ENCODE assay signal across 15 cellular contexts in the genomic region with DNA sequence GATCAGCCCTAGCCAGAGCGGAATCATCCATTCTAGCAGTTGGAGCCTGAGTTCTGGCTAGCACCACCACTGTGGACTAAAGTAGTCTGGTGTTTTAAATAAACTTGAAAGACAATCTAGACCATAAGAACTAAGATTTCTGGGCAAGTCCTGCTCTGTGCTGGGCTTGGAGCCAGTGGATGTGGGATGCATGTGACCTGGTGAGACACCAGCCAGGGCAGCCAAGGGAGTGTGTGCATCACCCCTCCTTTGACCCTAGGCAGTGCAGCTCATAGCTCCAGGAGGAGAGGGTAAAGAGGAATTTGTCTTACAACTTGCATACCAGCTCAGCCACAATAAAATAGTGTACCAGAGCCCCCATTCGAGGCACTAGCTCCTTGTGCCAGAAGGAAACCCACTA. TPM values are rescaled to one million over a fixed set of nuclear protein-coding genes. Genes with fewer than 3 reads are reported as not detected.
DNase-seq lines count a peak whose midpoint lies in the region; TF ChIP-seq lines count a peak whose summit lies in the region.
"Had no signal": no experiment of that assay in that cellular context is flagged by ENCODE, and none has a peak within 500 bp of the region (broad histone marks: within the 10 kb centered on the region; RNA-seq: fewer than 3 reads in every experiment).

No MANE protein-coding gene starts in this region.

- H3K27me3 Mint-ChIP-seq in activated naive CD4-positive, alpha-beta T cell treated with anti-CD3 and anti-CD28 coated beads for 36 hours (ENCODE audit: low read depth), result peaks cover 19% of the 10 kb centered on the region

- peak overlapping the region; percentile 41 for H3K4me2 ChIP-seq in skeletal muscle satellite cell (ENCODE audit: low read length)

- H3K4me3 Mint-ChIP-seq in activated naive CD4-positive, alpha-beta T cell treated with anti-CD3 and anti-CD28 coated beads for 36 hours, result no peak overlapping the region
- H3K4me3 Mint-ChIP-seq: activated CD4-positive, alpha-beta memory T cell treated with anti-CD3 and anti-CD28 coated beads for 36 hours had no signal

- CTCF ChIA-PET in activated naive CD4-positive, alpha-beta T cell treated with anti-CD3 and anti-CD28 coated beads for 36 hours (lab: Charles Lee), result no interaction called here

- peak overlapping the region; percentile 25 for H3K4me3 ChIP-seq in adipocyte (ENCODE audit: low read length)
- no peak overlapping the region for H3K4me3 ChIP-seq in foreskin fibroblast (ENCODE audit: low read depth in 1 of 2, low read length in 2 of 2)
- no peak overlapping the region for H3K4me3 ChIP-seq in skeletal muscle satellite cell (ENCODE audit: low read length)
- H3K4me3 ChIP-seq: lower lobe of right lung, pancreas, stomach had no signal

- intact Hi-C loops in activated naive CD4-positive, alpha-beta T cell treated with anti-CD3 and anti-CD28 coated beads for 36 hours (cut with micrococcal nuclease), result loop anchor here (10.0 kb wide), 1 partner anchor 329 kb away; no protein-coding TSS in a partner anchor

- H3K36me3 ChIP-seq in adipocyte (ENCODE audit: control insufficient read depth, insufficient read depth, low read length, severe bottlenecking), result no peaks in the 10 kb centered on the region
- H3K36me3 ChIP-seq in skeletal muscle satellite cell (ENCODE audit: insufficient read depth, low read length), result peaks cover 30% of the 10 kb centered on the region
- H3K36me3 ChIP-seq: lower lobe of right lung, pancreas, stomach had no signal

- peaks cover 19% of the 10 kb centered on the region for H3K4me1 ChIP-seq in adipocyte (ENCODE audit: control insufficient read depth, insufficient read depth, low read length)
- H3K4me1 ChIP-seq in skeletal muscle satellite cell (ENCODE audit: control insufficient read depth, insufficient read depth, low read length), result peaks cover 25% of the 10 kb centered on the region
- H3K4me1 ChIP-seq: lower lobe of right lung, pancreas, stomach had no signal

- no peaks in the 10 kb centered on the region for H3K4me1 Mint-ChIP-seq in activated naive CD4-positive, alpha-beta T cell treated with anti-CD3 and anti-CD28 coated beads for 36 hours (ENCODE audit: low read depth)

- no peaks in the 10 kb centered on the region for H3K27me3 ChIP-seq in adipocyte (replicated peaks; ENCODE audit: control insufficient read depth, insufficient read depth, low read length)
- no peaks in the 10 kb centered on the region for H3K27me3 ChIP-seq in skeletal muscle satellite cell (ENCODE audit: control insufficient read depth, insufficient read depth, low read length)
- H3K27me3 ChIP-seq: pancreas, stomach had no signal

- H3K9me3 Mint-ChIP-seq in activated naive CD4-positive, alpha-beta T cell treated with anti-CD3 and anti-CD28 coated beads for 36 hours, result no peaks in the 10 kb centered on the region
- H3K9me3 Mint-ChIP-seq: activated CD4-positive, alpha-beta memory T cell treated with anti-CD3 and anti-CD28 coated beads for 36 hours had no signal

- H3K27ac Mint-ChIP-seq in activated naive CD4-positive, alpha-beta T cell treated with anti-CD3 and anti-CD28 coated beads for 36 hours, result no peak overlapping the region
- H3K27ac Mint-ChIP-seq: activated CD4-positive, alpha-beta memory T cell treated with anti-CD3 and anti-CD28 coated beads for 36 hours had no signal

- no peak for TF ChIP-seq CTCF in foreskin fibroblast (IDR thresholded peaks at IDR 0.05; ENCODE audit: low read depth, low read length)

- H3K9ac ChIP-seq in adipocyte (ENCODE audit: low read length), result no peak overlapping the region
- H3K9ac ChIP-seq in skeletal muscle satellite cell (ENCODE audit: low read depth, low read length), result no peak overlapping the region

- peak; percentile 65 for DNase-seq in GM03348 (ENCODE audit: low spot score)
- DNase-seq in adipocyte (ENCODE audit: low read depth), result peak; percentile 57
- peak; percentile 96 to 97 for DNase-seq in foreskin fibroblast
- no peak for DNase-seq in activated naive CD4-positive, alpha-beta T cell treated with anti-CD3 and anti-CD28 coated beads for 36 hours
- no peak for DNase-seq in inferior parietal cortex (ENCODE audit: extremely low spot score)
- no peak for DNase-seq in UCSD-AML1 (lab: John Stamatoyannopoulos, UW; ENCODE audit: unreplicated experiment)
- DNase-seq in stimulated activated naive CD4-positive, alpha-beta T cell treated with Interleukin-2 at 50 U/mL for 16 hours (lab: John Stamatoyannopoulos, UW), result no peak
- DNase-seq: activated CD4-positive, alpha-beta memory T cell treated with anti-CD3 and anti-CD28 coated beads for 36 hours; activated naive CD4-positive, alpha-beta T cell; lower lobe of right lung; NCI-H69; pancreas; stimulated activated CD4-positive, alpha-beta T cell treated with anti-CD3 and anti-CD28 coated beads, Interleukin-2, amount 100 ng/mL, for 48 hours; stomach had no signal

- no peaks in the 10 kb centered on the region for H3K9me3 ChIP-seq in adipocyte (ENCODE audit: control insufficient read depth, low read length)
- no peaks in the 10 kb centered on the region for H3K9me3 ChIP-seq in skeletal muscle satellite cell (replicated peaks; ENCODE audit: low read length)
- H3K9me3 ChIP-seq: lower lobe of right lung, pancreas, stomach had no signal

- H3K36me3 Mint-ChIP-seq in activated naive CD4-positive, alpha-beta T cell treated with anti-CD3 and anti-CD28 coated beads for 36 hours (ENCODE audit: low read depth), result no peaks in the 10 kb centered on the region
- H3K36me3 Mint-ChIP-seq: activated CD4-positive, alpha-beta memory T cell treated with anti-CD3 and anti-CD28 coated beads for 36 hours had no signal

RNA-seq across cellular contexts. Expression of gene ITGBL1, which starts 21.0 kb away (rescaled TPM):
- 44.1 and 44.4 TPM in 2 replicates for total RNA-seq in skeletal muscle satellite cell (2012; rRNA removed)
- total RNA-seq in activated naive CD4-positive, alpha-beta T cell treated with anti-CD3 and anti-CD28 coated beads for 36 hours, result not detected
- total RNA-seq: activated CD4-positive, alpha-beta memory T cell treated with anti-CD3 and anti-CD28 coated beads for 36 hours had no signal

RNA-seq across cellular contexts. Expression of gene NALCN, which starts 57.1 kb away (rescaled TPM):
- 0.66 and 1.5 TPM in 2 replicates for total RNA-seq in skeletal muscle satellite cell (2012; rRNA removed)
- total RNA-seq in activated naive CD4-positive, alpha-beta T cell treated with anti-CD3 and anti-CD28 coated beads for 36 hours, result not detected
- total RNA-seq: activated CD4-positive, alpha-beta memory T cell treated with anti-CD3 and anti-CD28 coated beads for 36 hours had no signal

Comparison
In these comparisons a context has a peak if more than half of its experiments do, and no peak if none do; other contexts are left out.
1. DNase-seq: peak in GM03348 (single experiment), adipocyte (single experiment) and foreskin fibroblast (2 of 2); none in activated naive CD4-positive, alpha-beta T cell treated with anti-CD3 and anti-CD28 coated beads for 36 hours (single experiment), inferior parietal cortex (single experiment), UCSD-AML1 (single experiment) and stimulated activated naive CD4-positive, alpha-beta T cell treated with Interleukin-2 at 50 U/mL for 16 hours (single experiment).